ENCODE assay signal across 19 cellular contexts in genomic region chr17:42740699-42741098, GRCh38. TPM values are rescaled to one million over a fixed set of nuclear protein-coding genes. Genes with fewer than 3 reads are reported as not detected.
DNase-seq lines count a peak whose midpoint lies in the region; ATAC-seq, FAIRE-seq and TF ChIP-seq lines count a peak whose summit lies in the region.
"Had no signal": no experiment of that assay in that cellular context is flagged by ENCODE, and none has a peak within 500 bp of the region (broad histone marks: within the 10 kb centered on the region; RNA-seq: fewer than 3 reads in every experiment).

No MANE protein-coding gene starts in this region.

- DNase-seq in activated T-cell treated with anti-CD3 and anti-CD28 coated beads, Interleukin-2, amount 50 U/mL, for 72 hours = no peak
- DNase-seq in activated T-cell treated with anti-CD3 and anti-CD28 coated beads for 4 hours = no peak
- peak; percentile 21 for DNase-seq in osteoblast (ENCODE audit: insufficient read length, low spot score, missing footprints)
- DNase-seq in upper lobe of left lung = no peak
- DNase-seq in NCI-H526 treated with DMSO at 0.1 percent for 48 hours (lab: John Stamatoyannopoulos, UW) = no peak
- no peak for DNase-seq in HepG2 (ENCODE audit: low spot score)
- DNase-seq: 8988T; C1 segment of cervical spinal cord; Caco-2; CD4-positive, alpha-beta memory T cell; DMS153; DND-41; GOT3; HFFc6 had no signal

- no peak overlapping the region for H3K4me3 Mint-ChIP-seq in activated T-cell treated with anti-CD3 and anti-CD28 coated beads, Interleukin-2, amount 50 U/mL, for 72 hours
- H3K4me3 Mint-ChIP-seq: CD4-positive, alpha-beta memory T cell; HFFc6 had no signal

- H2AFZ ChIP-seq in KMS-11 (ENCODE audit: low read depth) (no peak overlapping the region), osteoblast (ENCODE audit: low read length) (no peak overlapping the region), HepG2 (ENCODE audit: low read length) (no peak overlapping the region)

- no TSS peak for BruUV-seq in HepG2 (replicated peaks; lab: Mats Ljungman, UMichigan)

- no peak overlapping the region for H3K27ac ChIP-seq in KMS-11
- H3K27ac ChIP-seq in osteoblast (ENCODE audit: low read depth, low read length) = no peak overlapping the region
- peak overlapping the region in 3 of 4 donors; percentile 47 to 70 (median 70) for H3K27ac ChIP-seq in upper lobe of left lung
- H3K27ac ChIP-seq in HepG2 (ENCODE audit: extremely low read length, insufficient read depth, low read length) = no peak overlapping the region

- H3K27me3 Mint-ChIP-seq in activated T-cell treated with anti-CD3 and anti-CD28 coated beads, Interleukin-2, amount 50 U/mL, for 72 hours (ENCODE audit: low read depth) = no peaks in the 10 kb centered on the region
- H3K27me3 Mint-ChIP-seq: CD4-positive, alpha-beta memory T cell had no signal

- H3K4me3 ChIP-seq in KMS-11 (IDR thresholded peaks at IDR 0.05; ENCODE audit: insufficient read depth, low read depth, low read length) (no peak overlapping the region), osteoblast (ENCODE audit: insufficient read depth, low read length) (no peak overlapping the region), upper lobe of left lung (no peak overlapping the region), HepG2 (replicated peaks in 1 of 3; ENCODE audit: insufficient read depth in 1 of 3, low read depth in 2 of 3, low read length in 3 of 3) (no peak overlapping the region)
- H3K4me3 ChIP-seq: HAP-1 had no signal

- WGBS in upper lobe of left lung, 2 donors = 71 to 81% methylated on average over 1 of the region's 1 CpG
- WGBS in HepG2 (ENCODE audit: low lambda C conversion rate) = 45% methylated on average over 1 of the region's 1 CpG

- peaks cover 51% of the 10 kb centered on the region for H3K79me2 ChIP-seq in KMS-11 (ENCODE audit: insufficient read depth, low read depth)
- peaks cover 54% of the 10 kb centered on the region for H3K79me2 ChIP-seq in osteoblast (ENCODE audit: insufficient read depth, low read length)
- H3K79me2 ChIP-seq in HepG2 (ENCODE audit: insufficient read depth, low read length) = peaks cover 9% of the 10 kb centered on the region

- H3K27me3 ChIP-seq in KMS-11 (ENCODE audit: insufficient read depth, low read depth) (no peaks in the 10 kb centered on the region), osteoblast (ENCODE audit: insufficient read depth, low read length) (peaks cover 3% of the 10 kb centered on the region), upper lobe of left lung (no peaks in the 10 kb centered on the region), HepG2 (ENCODE audit: control insufficient read depth in 1 of 2, insufficient read depth in 2 of 2, low read length in 2 of 2) (no peaks in the 10 kb centered on the region)

- TF ChIP-seq POLR2A in upper lobe of left lung (IDR thresholded peaks at IDR 0.05) (no peak), HepG2 (IDR thresholded peaks at IDR 0.05; ENCODE audit: insufficient read depth in 1 of 2, low read depth in 2 of 2, low read length in 2 of 2) (no peak)

- no peaks in the 10 kb centered on the region for H3K36me3 ChIP-seq in KMS-11 (ENCODE audit: insufficient read depth)
- no peaks in the 10 kb centered on the region for H3K36me3 ChIP-seq in osteoblast (ENCODE audit: insufficient read depth, low read length)
- no peaks in the 10 kb centered on the region for H3K36me3 ChIP-seq in upper lobe of left lung
- peaks cover 0 to 1% of the 10 kb centered on the region in 2 experiments; a peak in 2 of 5 replicates for H3K36me3 ChIP-seq in HepG2 (replicated peaks in 1 of 2; ENCODE audit: control insufficient read depth in 1 of 2, insufficient read depth in 2 of 2, low read length in 2 of 2)
- H3K36me3 ChIP-seq: HAP-1 had no signal

- intact Hi-C loops in HepG2 (cut with micrococcal nuclease; ENCODE audit: unreplicated experiment) = no loop called here

- H3K36me3 Mint-ChIP-seq in activated T-cell treated with anti-CD3 and anti-CD28 coated beads, Interleukin-2, amount 50 U/mL, for 72 hours (ENCODE audit: insufficient read depth in 2 of 2) = no peaks in the 10 kb centered on the region

- TF ChIP-seq RAD21 in HepG2 (CRISPR knock-in tag; IDR thresholded peaks at IDR 0.05) = no peak

- POLR2A ChIA-PET in HepG2 (lab: Yijun Ruan, JAX) = no interaction called here

- H3K27ac Mint-ChIP-seq in activated T-cell treated with anti-CD3 and anti-CD28 coated beads, Interleukin-2, amount 50 U/mL, for 72 hours = peak overlapping the region; percentile 60
- H3K27ac Mint-ChIP-seq: HFFc6 had no signal

- H3K9me3 Mint-ChIP-seq in activated T-cell treated with anti-CD3 and anti-CD28 coated beads, Interleukin-2, amount 50 U/mL, for 72 hours = no peaks in the 10 kb centered on the region
- H3K9me3 Mint-ChIP-seq: CD4-positive, alpha-beta memory T cell; HFFc6 had no signal

- FAIRE-seq in HepG2 (lab: Jason Lieb, UNC) = no peak
- FAIRE-seq: G401.6, GM12892, H54 had no signal

- no peak for TF ChIP-seq CTCF in KMS-11 (conservative IDR thresholded peaks at IDR 0.05; ENCODE audit: low read depth, low read length)
- TF ChIP-seq CTCF in osteoblast (IDR thresholded peaks at IDR 0.05; ENCODE audit: extremely low read depth, low read depth, low read length) = no peak
- TF ChIP-seq CTCF in upper lobe of left lung (IDR thresholded peaks at IDR 0.05) = no peak
- no peak for TF ChIP-seq CTCF in HepG2 (CRISPR knock-in tag; IDR thresholded peaks at IDR 0.05)

- CTCF ChIA-PET in HepG2 (lab: Yijun Ruan, JAX; ENCODE audit: low intra/inter-chr PET ratio, low total read pairs) = no interaction called here

- H3K4me1 ChIP-seq in KMS-11 (ENCODE audit: low read depth, poor library complexity, severe bottlenecking) (peaks cover 48% of the 10 kb centered on the region), osteoblast (ENCODE audit: insufficient read depth, low read length) (peaks cover 13% of the 10 kb centered on the region), upper lobe of left lung (peaks cover 24 to 48% (median 33%) of the 10 kb centered on the region in 4 donors), HepG2 (ENCODE audit: insufficient read depth, low read length) (peaks cover 37% of the 10 kb centered on the region)

- H3K9me3 ChIP-seq in osteoblast (ENCODE audit: low read depth, low read length) = no peaks in the 10 kb centered on the region
- no peaks in the 10 kb centered on the region for H3K9me3 ChIP-seq in upper lobe of left lung
- no peaks in the 10 kb centered on the region for H3K9me3 ChIP-seq in HepG2 (ENCODE audit: low read length)
- H3K9me3 ChIP-seq: Caco-2 had no signal

- peak overlapping the region; percentile 6; the same call in 1 of the 2 replicates for H3K4me2 ChIP-seq in KMS-11
- no peak overlapping the region for H3K4me2 ChIP-seq in osteoblast (ENCODE audit: insufficient read depth, low read length)
- H3K4me2 ChIP-seq in HepG2 (ENCODE audit: low read depth, low read length) = no peak overlapping the region

- H3K9ac ChIP-seq in KMS-11 = no peak overlapping the region
- no peak overlapping the region for H3K9ac ChIP-seq in HepG2 (ENCODE audit: insufficient read depth, low read depth, low read length)

- in situ Hi-C loops in HepG2 (cut with HindIII; ENCODE audit: extremely low pct_ligation_motif_present, low pct_unique_long_range_greater_than_20kb) = no loop called here

- H4K20me1 ChIP-seq in KMS-11 (ENCODE audit: insufficient read depth) (no peaks in the 10 kb centered on the region), osteoblast (ENCODE audit: insufficient read depth, low read length) (peaks cover 2% of the 10 kb centered on the region), HepG2 (ENCODE audit: insufficient read depth, low read length) (no peaks in the 10 kb centered on the region)

- no peak for ATAC-seq in activated T-cell treated with anti-CD3 and anti-CD28 coated beads, Interleukin-2, amount 50 U/mL, for 72 hours (replicated peaks in 1 of 2)
- ATAC-seq in upper lobe of left lung (ENCODE audit: low FRiP score in 2 of 2) (no peak), HepG2 (no peak)

- TF ChIP-seq EP300 in upper lobe of left lung (IDR thresholded peaks at IDR 0.05) = peak in 1 of 4 donors; percentile 27
- TF ChIP-seq EP300 in HepG2 (IDR thresholded peaks at IDR 0.05; ENCODE audit: low read depth in 2 of 2, low read length in 2 of 2) = no peak
- TF ChIP-seq EP300 in HepG2 (CRISPR knock-in tag; IDR thresholded peaks at IDR 0.05; ENCODE audit: borderline replicate concordance) = no peak

- H3K4me1 Mint-ChIP-seq in activated T-cell treated with anti-CD3 and anti-CD28 coated beads, Interleukin-2, amount 50 U/mL, for 72 hours (ENCODE audit: low read depth) = peaks cover 26% of the 10 kb centered on the region

RNA-seq across cellular contexts. Expression of gene EZH1, which starts 4.1 kb away (rescaled TPM):
- 10 to 100 TPM; 40.9 to 45.9 TPM for total RNA-seq in activated T-cell treated with anti-CD3 and anti-CD28 coated beads, Interleukin-2, amount 50 U/mL, for 72 hours
- total RNA-seq in osteoblast (30.8 and 31.8 TPM in 2 replicates), upper lobe of left lung (100 to 1,000 TPM in 1 of 6 donors, 10 to 100 TPM in 5; 30.7 to 122 (median 55.0) TPM), HepG2 (2016; rRNA removed; fragmentation: Illumina TruSeq; extraction: Trizol) (6.0 and 11.6 TPM in 2 replicates)
- total RNA-seq in HepG2 (2016; cell fraction: cytosol; rRNA removed; fragmentation: Illumina TruSeq; extraction: Trizol; ENCODE audit: low read depth) = 4.0 and 7.8 TPM in 2 replicates
- 5.3 and 12.1 TPM in 2 replicates for total RNA-seq in HepG2 (2016; cell fraction: insoluble cytoplasmic fraction; rRNA removed; fragmentation: Illumina TruSeq; extraction: Trizol)
- 3.7 and 4.0 TPM in 2 replicates for total RNA-seq in HepG2 (2016; cell fraction: membrane; rRNA removed; fragmentation: Illumina TruSeq; extraction: Trizol)
- total RNA-seq in HepG2 (2016; cell fraction: nucleus; rRNA removed; fragmentation: Illumina TruSeq; extraction: Trizol) = 19.1 and 24.3 TPM in 2 replicates
- 24.0 and 24.2 TPM in 2 replicates for polyA plus RNA-seq in HepG2 (2011; rRNA removed)
- polyA plus RNA-seq in HepG2 (2011; cell fraction: cytosol; rRNA removed) = 8.2 and 9.4 TPM in 2 replicates
- 89.7 and 99.4 TPM in 2 replicates for polyA plus RNA-seq in HepG2 (2011; cell fraction: nucleus; rRNA removed)
- 13.8 and 14.4 TPM in 2 replicates for polyA plus RNA-seq in HepG2 (2012)
- 1.0 and 1.7 TPM in 2 replicates for polyA plus RNA-seq in HepG2 (2016; cell fraction: cytosol; fragmentation: Illumina TruSeq; extraction: Trizol; ENCODE audit: low read depth)
- 5.6 and 6.2 TPM in 2 replicates for polyA plus RNA-seq in HepG2 (2016; cell fraction: insoluble cytoplasmic fraction; fragmentation: Illumina TruSeq; extraction: Trizol; ENCODE audit: low read depth)
- 1.3 and 1.5 TPM in 2 replicates for polyA plus RNA-seq in HepG2 (2016; cell fraction: membrane; fragmentation: Illumina TruSeq; extraction: Trizol; ENCODE audit: low read depth)
- polyA plus RNA-seq in HepG2 (2016; cell fraction: nucleus; fragmentation: Illumina TruSeq; extraction: Trizol; ENCODE audit: insufficient read depth, low read depth) = 45.6 and 48.7 TPM in 2 replicates
- 29.9 and 34.9 TPM in 2 replicates for polyA minus RNA-seq in HepG2 (2011; rRNA and poly(A)+ RNA removed; ENCODE audit: low replicate concordance)
- 7.4 and 10.1 TPM in 2 replicates for polyA minus RNA-seq in HepG2 (2011; cell fraction: cytosol; rRNA and poly(A)+ RNA removed)
- polyA minus RNA-seq in HepG2 (2011; cell fraction: nucleus; rRNA and poly(A)+ RNA removed) = 61.9 and 64.4 TPM in 2 replicates

RNA-seq across cellular contexts. Expression of gene RAMP2, which starts 20.3 kb away (rescaled TPM):
- not detected for total RNA-seq in activated T-cell treated with anti-CD3 and anti-CD28 coated beads, Interleukin-2, amount 50 U/mL, for 72 hours
- total RNA-seq in osteoblast = not detected in 2 replicates
- 100 to 1,000 TPM in 1 of 6 donors, 10 to 100 TPM in 4, not detected in 1; 12.2 to 120 (median 55.8) TPM for total RNA-seq in upper lobe of left lung
- total RNA-seq in HepG2 (2016; rRNA removed; fragmentation: Illumina TruSeq; extraction: Trizol) = 0.74 and 1.4 TPM in 2 replicates
- total RNA-seq in HepG2 (2016; cell fraction: cytosol; rRNA removed; fragmentation: Illumina TruSeq; extraction: Trizol; ENCODE audit: low read depth) = 1.4 and 3.0 TPM in 2 replicates
- 1.3 TPM in 2 replicates for total RNA-seq in HepG2 (2016; cell fraction: insoluble cytoplasmic fraction; rRNA removed; fragmentation: Illumina TruSeq; extraction: Trizol)
- total RNA-seq in HepG2 (2016; cell fraction: membrane; rRNA removed; fragmentation: Illumina TruSeq; extraction: Trizol) = 1.6 and 2.8 TPM in 2 replicates
- total RNA-seq in HepG2 (2016; cell fraction: nucleus; rRNA removed; fragmentation: Illumina TruSeq; extraction: Trizol) = 0.56 and 0.81 TPM in 2 replicates
- polyA plus RNA-seq in HepG2 (2011; rRNA removed) = 5.2 and 7.1 TPM in 2 replicates
- 5.4 and 7.0 TPM in 2 replicates for polyA plus RNA-seq in HepG2 (2011; cell fraction: cytosol; rRNA removed)
- polyA plus RNA-seq in HepG2 (2011; cell fraction: nucleus; rRNA removed) = 2.0 and 2.8 TPM in 2 replicates
- 3.9 and 9.6 TPM in 2 replicates for polyA plus RNA-seq in HepG2 (2012)
- 6.7 and 7.5 TPM in 2 replicates for polyA plus RNA-seq in HepG2 (2016; cell fraction: cytosol; fragmentation: Illumina TruSeq; extraction: Trizol; ENCODE audit: low read depth)
- 2.2 and 2.4 TPM in 2 replicates for polyA plus RNA-seq in HepG2 (2016; cell fraction: insoluble cytoplasmic fraction; fragmentation: Illumina TruSeq; extraction: Trizol; ENCODE audit: low read depth)
- polyA plus RNA-seq in HepG2 (2016; cell fraction: membrane; fragmentation: Illumina TruSeq; extraction: Trizol; ENCODE audit: low read depth) = 4.1 and 6.0 TPM in 2 replicates
- polyA plus RNA-seq in HepG2 (2016; cell fraction: nucleus; fragmentation: Illumina TruSeq; extraction: Trizol; ENCODE audit: insufficient read depth, low read depth) = 3.0 and 4.8 TPM in 2 replicates
- polyA minus RNA-seq in HepG2 (2011; rRNA and poly(A)+ RNA removed; ENCODE audit: low replicate concordance) = 4.0 TPM in 1 of 2 replicates, not detected in the other
- 1.1 and 1.7 TPM in 2 replicates for polyA minus RNA-seq in HepG2 (2011; cell fraction: cytosol; rRNA and poly(A)+ RNA removed)
- 1.6 TPM in 1 of 2 replicates, not detected in the other for polyA minus RNA-seq in HepG2 (2011; cell fraction: nucleus; rRNA and poly(A)+ RNA removed)
- total RNA-seq: CD4-positive, alpha-beta memory T cell had no signal
- polyA plus RNA-seq: CD4-positive, alpha-beta memory T cell had no signal

RNA-seq across cellular contexts. Expression of gene VPS25, which starts 32.5 kb away (rescaled TPM):
- 10 to 100 TPM; 64.4 to 71.6 TPM for total RNA-seq in activated T-cell treated with anti-CD3 and anti-CD28 coated beads, Interleukin-2, amount 50 U/mL, for 72 hours
- total RNA-seq in osteoblast (46.7 and 55.7 TPM in 2 replicates), upper lobe of left lung (10 to 100 TPM; 19.0 to 54.6 (median 36.7) TPM), HepG2 (2016; rRNA removed; fragmentation: Illumina TruSeq; extraction: Trizol) (148 and 161 TPM in 2 replicates)
- 37.2 and 42.3 TPM in 2 replicates for total RNA-seq in HepG2 (2016; cell fraction: cytosol; rRNA removed; fragmentation: Illumina TruSeq; extraction: Trizol; ENCODE audit: low read depth)
- 159 and 160 TPM in 2 replicates for total RNA-seq in HepG2 (2016; cell fraction: insoluble cytoplasmic fraction; rRNA removed; fragmentation: Illumina TruSeq; extraction: Trizol)
- total RNA-seq in HepG2 (2016; cell fraction: membrane; rRNA removed; fragmentation: Illumina TruSeq; extraction: Trizol) = 51.4 and 51.5 TPM in 2 replicates
- total RNA-seq in HepG2 (2016; cell fraction: nucleus; rRNA removed; fragmentation: Illumina TruSeq; extraction: Trizol) = 115 and 126 TPM in 2 replicates
- polyA plus RNA-seq in HepG2 (2011; rRNA removed) = 249 and 270 TPM in 2 replicates
- 251 and 262 TPM in 2 replicates for polyA plus RNA-seq in HepG2 (2011; cell fraction: cytosol; rRNA removed)
- 162 and 166 TPM in 2 replicates for polyA plus RNA-seq in HepG2 (2011; cell fraction: nucleus; rRNA removed)
- polyA plus RNA-seq in HepG2 (2012) = 100 and 110 TPM in 2 replicates
- 35.3 and 36.1 TPM in 2 replicates for polyA plus RNA-seq in HepG2 (2016; cell fraction: cytosol; fragmentation: Illumina TruSeq; extraction: Trizol; ENCODE audit: low read depth)
- 177 and 189 TPM in 2 replicates for polyA plus RNA-seq in HepG2 (2016; cell fraction: insoluble cytoplasmic fraction; fragmentation: Illumina TruSeq; extraction: Trizol; ENCODE audit: low read depth)
- polyA plus RNA-seq in HepG2 (2016; cell fraction: membrane; fragmentation: Illumina TruSeq; extraction: Trizol; ENCODE audit: low read depth) = 44.1 and 49.3 TPM in 2 replicates
- 203 and 214 TPM in 2 replicates for polyA plus RNA-seq in HepG2 (2016; cell fraction: nucleus; fragmentation: Illumina TruSeq; extraction: Trizol; ENCODE audit: insufficient read depth, low read depth)
- 122 and 224 TPM in 2 replicates for polyA minus RNA-seq in HepG2 (2011; rRNA and poly(A)+ RNA removed; ENCODE audit: low replicate concordance)
- 39.7 and 45.6 TPM in 2 replicates for polyA minus RNA-seq in HepG2 (2011; cell fraction: cytosol; rRNA and poly(A)+ RNA removed)
- 87.8 and 92.0 TPM in 2 replicates for polyA minus RNA-seq in HepG2 (2011; cell fraction: nucleus; rRNA and poly(A)+ RNA removed)

RNA-seq across cellular contexts. Expression of gene WNK4, which starts 39.7 kb away (rescaled TPM):
- 1 to 10 TPM; 1.0 to 1.1 TPM for total RNA-seq in activated T-cell treated with anti-CD3 and anti-CD28 coated beads, Interleukin-2, amount 50 U/mL, for 72 hours
- total RNA-seq in osteoblast = under 0.01 TPM in 1 of 2 replicates, not detected in the other
- 1 to 10 TPM in 1 of 6 donors, under 1 TPM in 3, not detected in 2; 0.15 to 1.8 (median 0.26) TPM for total RNA-seq in upper lobe of left lung
- total RNA-seq in HepG2 (2016; rRNA removed; fragmentation: Illumina TruSeq; extraction: Trizol) = 1.5 and 2.7 TPM in 2 replicates
- total RNA-seq in HepG2 (2016; cell fraction: cytosol; rRNA removed; fragmentation: Illumina TruSeq; extraction: Trizol; ENCODE audit: low read depth) = 1.2 and 1.7 TPM in 2 replicates
- 2.2 and 2.8 TPM in 2 replicates for total RNA-seq in HepG2 (2016; cell fraction: insoluble cytoplasmic fraction; rRNA removed; fragmentation: Illumina TruSeq; extraction: Trizol)
- 1.2 and 1.5 TPM in 2 replicates for total RNA-seq in HepG2 (2016; cell fraction: membrane; rRNA removed; fragmentation: Illumina TruSeq; extraction: Trizol)
- 4.5 and 5.1 TPM in 2 replicates for total RNA-seq in HepG2 (2016; cell fraction: nucleus; rRNA removed; fragmentation: Illumina TruSeq; extraction: Trizol)
- polyA plus RNA-seq in HepG2 (2011; rRNA removed) = 13.7 and 16.9 TPM in 2 replicates
- 5.6 and 5.8 TPM in 2 replicates for polyA plus RNA-seq in HepG2 (2011; cell fraction: cytosol; rRNA removed)
- 85.9 and 88.5 TPM in 2 replicates for polyA plus RNA-seq in HepG2 (2011; cell fraction: nucleus; rRNA removed)
- 23.9 and 27.1 TPM in 2 replicates for polyA plus RNA-seq in HepG2 (2012)
- 0.60 and 0.64 TPM in 2 replicates for polyA plus RNA-seq in HepG2 (2016; cell fraction: cytosol; fragmentation: Illumina TruSeq; extraction: Trizol; ENCODE audit: low read depth)
- polyA plus RNA-seq in HepG2 (2016; cell fraction: insoluble cytoplasmic fraction; fragmentation: Illumina TruSeq; extraction: Trizol; ENCODE audit: low read depth) = 2.4 and 3.7 TPM in 2 replicates
- polyA plus RNA-seq in HepG2 (2016; cell fraction: membrane; fragmentation: Illumina TruSeq; extraction: Trizol; ENCODE audit: low read depth) = 1.2 and 1.4 TPM in 2 replicates
- polyA plus RNA-seq in HepG2 (2016; cell fraction: nucleus; fragmentation: Illumina TruSeq; extraction: Trizol; ENCODE audit: insufficient read depth, low read depth) = 20.6 and 21.3 TPM in 2 replicates
- 2.8 and 17.8 TPM in 2 replicates for polyA minus RNA-seq in HepG2 (2011; rRNA and poly(A)+ RNA removed; ENCODE audit: low replicate concordance)
- 7.4 and 8.9 TPM in 2 replicates for polyA minus RNA-seq in HepG2 (2011; cell fraction: cytosol; rRNA and poly(A)+ RNA removed)
- polyA minus RNA-seq in HepG2 (2011; cell fraction: nucleus; rRNA and poly(A)+ RNA removed) = 29.6 and 31.7 TPM in 2 replicates
- polyA plus RNA-seq: CD4-positive, alpha-beta memory T cell had no signal

RNA-seq across cellular contexts. Expression of gene COA3, which starts 57.8 kb away (rescaled TPM):
- total RNA-seq in activated T-cell treated with anti-CD3 and anti-CD28 coated beads, Interleukin-2, amount 50 U/mL, for 72 hours = 10 to 100 TPM; 21.9 to 23.9 TPM
- 44.2 and 47.4 TPM in 2 replicates for total RNA-seq in osteoblast
- total RNA-seq in upper lobe of left lung = 10 to 100 TPM; 23.3 to 95.3 (median 67.4) TPM
- 202 and 250 TPM in 2 replicates for total RNA-seq in HepG2 (2016; rRNA removed; fragmentation: Illumina TruSeq; extraction: Trizol)
- total RNA-seq in HepG2 (2016; cell fraction: cytosol; rRNA removed; fragmentation: Illumina TruSeq; extraction: Trizol; ENCODE audit: low read depth) = 66.3 and 72.6 TPM in 2 replicates
- 201 and 243 TPM in 2 replicates for total RNA-seq in HepG2 (2016; cell fraction: insoluble cytoplasmic fraction; rRNA removed; fragmentation: Illumina TruSeq; extraction: Trizol)
- total RNA-seq in HepG2 (2016; cell fraction: membrane; rRNA removed; fragmentation: Illumina TruSeq; extraction: Trizol) = 116 TPM in 2 replicates
- 61.0 and 71.2 TPM in 2 replicates for total RNA-seq in HepG2 (2016; cell fraction: nucleus; rRNA removed; fragmentation: Illumina TruSeq; extraction: Trizol)
- polyA plus RNA-seq in HepG2 (2011; rRNA removed) = 130 and 133 TPM in 2 replicates
- polyA plus RNA-seq in HepG2 (2011; cell fraction: cytosol; rRNA removed) = 169 and 174 TPM in 2 replicates
- polyA plus RNA-seq in HepG2 (2011; cell fraction: nucleus; rRNA removed) = 33.2 and 38.8 TPM in 2 replicates
- 92.9 and 124 TPM in 2 replicates for polyA plus RNA-seq in HepG2 (2012)
- polyA plus RNA-seq in HepG2 (2016; cell fraction: cytosol; fragmentation: Illumina TruSeq; extraction: Trizol; ENCODE audit: low read depth) = 63.6 and 67.4 TPM in 2 replicates
- polyA plus RNA-seq in HepG2 (2016; cell fraction: insoluble cytoplasmic fraction; fragmentation: Illumina TruSeq; extraction: Trizol; ENCODE audit: low read depth) = 218 and 224 TPM in 2 replicates
- 91.3 and 92.2 TPM in 2 replicates for polyA plus RNA-seq in HepG2 (2016; cell fraction: membrane; fragmentation: Illumina TruSeq; extraction: Trizol; ENCODE audit: low read depth)
- 97.0 and 100 TPM in 2 replicates for polyA plus RNA-seq in HepG2 (2016; cell fraction: nucleus; fragmentation: Illumina TruSeq; extraction: Trizol; ENCODE audit: insufficient read depth, low read depth)
- polyA minus RNA-seq in HepG2 (2011; rRNA and poly(A)+ RNA removed; ENCODE audit: low replicate concordance) = 55.4 and 74.2 TPM in 2 replicates
- polyA minus RNA-seq in HepG2 (2011; cell fraction: cytosol; rRNA and poly(A)+ RNA removed) = 26.7 and 29.5 TPM in 2 replicates
- 21.8 and 26.5 TPM in 2 replicates for polyA minus RNA-seq in HepG2 (2011; cell fraction: nucleus; rRNA and poly(A)+ RNA removed)

Comparison
In these comparisons a context has a peak if more than half of its experiments do, and no peak if none do; other contexts are left out.
1. H3K27ac ChIP-seq: peak in upper lobe of left lung (3 of 4); none in KMS-11 (single experiment), osteoblast (single experiment) and HepG2 (single experiment).